Comparison of ENCODE assay signal across 19 cellular contexts in genomic region chr1:174916846-174917245, GRCh38.
"Had no signal": no experiment of that assay in that cellular context is flagged by ENCODE, and none has a peak within 500 bp of the region (broad histone marks: within the 10 kb centered on the region; RNA-seq: fewer than 3 reads in every experiment).

No MANE protein-coding gene starts in this region.

- H3K27me3 Mint-ChIP-seq: activated naive CD4-positive, alpha-beta T cell treated with anti-CD3 and anti-CD28 coated beads, Interleukin-2, amount 10 ng/mL, durations not matched to agents 7 days and 5 days; natural killer cell treated with Interleukin-12 subunit alpha and Interleukin-12 subunit beta and Interleukin-15 and Interleukin-18, amount 100 ng/mL, for 72 hours had no signal

- H3K27ac Mint-ChIP-seq: activated T-helper 2 cell treated with anti-CD3 and anti-CD28 coated beads, Interferon-gamma antibody, Interleukin-2, Interleukin-4, amounts not matched to agents 10 μg/mL and 5 μg/mL and 100 μg/mL, durations not matched to agents 14 hours and 24 hours and 36 hours; natural killer cell treated with Interleukin-12 subunit alpha and Interleukin-12 subunit beta and Interleukin-15 and Interleukin-18, amount 100 ng/mL, for 72 hours had no signal

- DNase-seq: activated CD4-positive, alpha-beta T cell treated with anti-CD3 and anti-CD28 coated beads, Interleukin-2, amount 50 U/mL, for 4 hours; activated CD4-positive, CD25-positive, alpha-beta regulatory T cell; activated naive CD4-positive, alpha-beta T cell treated with anti-CD3 and anti-CD28 coated beads, Interleukin-2, amount 10 ng/mL, durations not matched to agents 7 days and 5 days; colonic mucosa; effector memory CD4-positive, alpha-beta T cell; gastrocnemius medialis; heart right ventricle; islet precursor cell; mammary epithelial cell; nucleus accumbens; right cardiac atrium; small intestine; substantia nigra; transverse colon had no signal

- FAIRE-seq: small intestine, TTC549 had no signal

- H3K4me3 Mint-ChIP-seq: activated naive CD4-positive, alpha-beta T cell treated with anti-CD3 and anti-CD28 coated beads, Interleukin-2, amount 10 ng/mL, durations not matched to agents 7 days and 5 days; natural killer cell treated with Interleukin-12 subunit alpha and Interleukin-12 subunit beta and Interleukin-15 and Interleukin-18, amount 100 ng/mL, for 72 hours; stimulated activated effector memory CD8-positive, alpha-beta T cell treated with anti-CD3 and anti-CD28 coated beads, Interleukin-12 subunit alpha, Interleukin-12 subunit beta, amount 100 ng/mL, for 72 hours had no signal

- ATAC-seq: gastrocnemius medialis; heart right ventricle; left lobe of liver; natural killer cell treated with Interleukin-12 subunit alpha and Interleukin-12 subunit beta and Interleukin-15 and Interleukin-18, amount 100 ng/mL, for 72 hours; right cardiac atrium; stimulated activated effector memory CD8-positive, alpha-beta T cell treated with anti-CD3 and anti-CD28 coated beads, Interleukin-12 subunit alpha, Interleukin-12 subunit beta, amount 100 ng/mL, for 72 hours had no signal

- H3K36me3 Mint-ChIP-seq: stimulated activated effector memory CD8-positive, alpha-beta T cell treated with anti-CD3 and anti-CD28 coated beads, Interleukin-12 subunit alpha, Interleukin-12 subunit beta, amount 100 ng/mL, for 72 hours had no signal
